19 cellular contexts compared by ENCODE assay signal in genomic region chr4:128031756-128032384, GRCh38. TPM values are rescaled to one million over a fixed set of nuclear protein-coding genes. Genes with fewer than 3 reads are reported as not detected.
A peak's percentile ranks its signal among the peaks of the same experiment; 100 is the strongest.
DNase-seq lines count a peak whose midpoint lies in the region; ATAC-seq and TF ChIP-seq lines count a peak whose summit lies in the region.
"Had no signal": no experiment of that assay in that cellular context is flagged by ENCODE, and none has a peak within 500 bp of the region (broad histone marks: within the 10 kb centered on the region; RNA-seq: fewer than 3 reads in every experiment).

No MANE protein-coding gene starts in this region.

- ATAC-seq in left lobe of liver (peak; percentile 94), HG03442 (IDR thresholded peaks at IDR 0.05; ENCODE audit: unreplicated experiment) (no peak)
- ATAC-seq: Right ventricle myocardium inferior had no signal

- no peak overlapping the region for H3K4me3 ChIP-seq in trophoblast cell (ENCODE audit: low read depth, low read length)
- H3K4me3 ChIP-seq: Peyer's patch, SK-N-MC had no signal

- H2BK120ac ChIP-seq in trophoblast cell (ENCODE audit: insufficient read depth, low read length, poor library complexity) = no peak overlapping the region

- no peak overlapping the region for H3K18ac ChIP-seq in trophoblast cell (ENCODE audit: low read length)

- in situ Hi-C loops in GM13977 (cut with MboI; ENCODE audit: low pct_unique_long_range_greater_than_20kb, low sequenced_read_pairs, unreplicated experiment) = no loop called here

- no CpG with 5 or more reads among the region's 3 CpGs for WGBS in trophoblast cell (ENCODE audit: extremely low coverage, insufficient coverage, insufficient read length)

- no peaks in the 10 kb centered on the region for H3K27me3 ChIP-seq in trophoblast cell (ENCODE audit: insufficient read depth, low read length)
- H3K27me3 ChIP-seq: Peyer's patch had no signal

- H3K9me3 ChIP-seq in trophoblast cell (ENCODE audit: insufficient read depth, low read depth, low read length) = no peaks in the 10 kb centered on the region
- H3K9me3 ChIP-seq: Peyer's patch had no signal

- DNase-seq in EH (ENCODE audit: low read depth) (peak; percentile 5), NCI-H1436 treated with DMSO at 0.1 percent for 48 hours (lab: John Stamatoyannopoulos, UW) (peak; percentile 15), NCI-H748 (lab: John Stamatoyannopoulos, UW; ENCODE audit: unreplicated experiment) (peak; percentile 68), left lobe of liver (ENCODE audit: low spot score) (no peak), trophoblast cell (no peak), GM13977 (ENCODE audit: low spot score) (no peak)
- DNase-seq: DMS 273 treated with DMSO at 0.1 percent for 48 hours, GF-D8, GOT3, Kasumi-1, MM.1S, NCI-H1092 treated with DMSO at 0.1 percent for 48 hours, NCI-H2081 treated with DMSO at 0.1 percent for 48 hours, NCI-H526 treated with DMSO at 0.1 percent for 48 hours, Peyer's patch had no signal

- TF ChIP-seq CTCF in GM13977 (IDR thresholded peaks at IDR 0.05; ENCODE audit: extremely low read depth, insufficient read depth, missing control alignments) = no peak

- H2BK5ac ChIP-seq in trophoblast cell (ENCODE audit: low read depth, low read length, poor library complexity) = no peak overlapping the region

- no peak overlapping the region for H2AFZ ChIP-seq in trophoblast cell (ENCODE audit: insufficient read depth, low read length, poor library complexity)

- no peak overlapping the region for H4K91ac ChIP-seq in trophoblast cell (ENCODE audit: low read depth, low read length)

- H3K9ac ChIP-seq in trophoblast cell (ENCODE audit: low read length) = no peak overlapping the region

- H4K12ac ChIP-seq in trophoblast cell (ENCODE audit: low read depth, low read length) = no peak overlapping the region

- no peak overlapping the region for H3K4me2 ChIP-seq in trophoblast cell (ENCODE audit: low read length)

- no peak overlapping the region for H3K14ac ChIP-seq in trophoblast cell (ENCODE audit: low read length)

- H3K23ac ChIP-seq in trophoblast cell (ENCODE audit: low read length) = no peak overlapping the region

- H3K4me1 ChIP-seq in trophoblast cell (ENCODE audit: control insufficient read depth in 1 of 2, insufficient read depth in 2 of 2, low read length in 2 of 2) = no peaks in the 10 kb centered on the region
- H3K4me1 ChIP-seq: Peyer's patch had no signal

- H2AK5ac ChIP-seq in trophoblast cell (ENCODE audit: low read length) = no peak overlapping the region

- H3K79me2 ChIP-seq in trophoblast cell (ENCODE audit: control insufficient read depth, insufficient read depth, low read length, poor library complexity) = no peaks in the 10 kb centered on the region

- peaks cover 3% of the 10 kb centered on the region in 2 experiments for H3K36me3 ChIP-seq in trophoblast cell (ENCODE audit: control insufficient read depth in 1 of 2, insufficient read depth in 2 of 2, low read length in 2 of 2)

- H3K79me1 ChIP-seq in trophoblast cell (ENCODE audit: low read length) = no peaks in the 10 kb centered on the region

- no peak overlapping the region for H2BK12ac ChIP-seq in trophoblast cell (ENCODE audit: low read length)

- no peak overlapping the region for H3K4ac ChIP-seq in trophoblast cell (ENCODE audit: low read depth, low read length)

- no peak overlapping the region for H3K27ac ChIP-seq in trophoblast cell (ENCODE audit: low read depth, low read length)
- H3K27ac ChIP-seq: C4-2B, Peyer's patch, SK-N-MC had no signal

- H4K8ac ChIP-seq in trophoblast cell (ENCODE audit: low read depth, low read length) = no peak overlapping the region

RNA-seq across cellular contexts. Expression of gene LARP1B, which starts 29.2 kb away (rescaled TPM):
- total RNA-seq in left lobe of liver = 34.6 TPM
- polyA plus RNA-seq in trophoblast cell (2013) = 80.5 and 84.2 TPM in 2 replicates

Comparison
In these comparisons a context has a peak if more than half of its experiments do, and no peak if none do; other contexts are left out.
1. DNase-seq: peak in EH (single experiment), NCI-H1436 treated with DMSO at 0.1 percent for 48 hours (single experiment) and NCI-H748 (single experiment); none in left lobe of liver (single experiment), trophoblast cell (0 of 2) and GM13977 (single experiment).